In the genomic region with DNA sequence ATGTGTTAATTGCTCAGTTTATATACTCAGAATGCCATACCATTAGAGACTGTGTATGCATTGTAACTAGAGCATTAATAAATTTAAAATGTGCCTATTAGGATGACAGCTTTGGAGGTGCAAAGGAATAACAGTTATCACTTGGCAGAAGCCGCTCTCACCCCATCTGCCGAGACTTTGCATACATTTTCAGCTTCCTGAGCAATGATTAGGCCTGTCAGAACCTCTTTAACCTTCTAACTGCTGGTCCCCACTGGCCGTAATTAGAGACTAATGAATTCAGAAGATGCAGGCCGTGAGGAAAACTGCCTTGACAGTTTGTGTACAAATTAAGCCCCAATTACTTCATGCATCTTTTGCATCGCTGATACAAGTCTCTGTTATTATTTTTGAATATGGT, we compare ENCODE assay signal across 21 cellular contexts.
"Had no signal": no experiment of that assay in that cellular context is flagged by ENCODE, and none has a peak within 500 bp of the region (broad histone marks: within the 10 kb centered on the region; RNA-seq: fewer than 3 reads in every experiment).

No MANE protein-coding gene starts in this region.

- DNase-seq: activated B cell treated with CpG ODN at 0.5 μM for 24 hours; activated CD4-positive, alpha-beta T cell treated with anti-CD3 and anti-CD28 coated beads for 36 hours; activated CD4-positive, alpha-beta T cell treated with anti-CD3 and anti-CD28 coated beads, Interleukin-2, amount 50 U/mL, for 4 hours; activated CD8-positive, alpha-beta memory T cell treated with anti-CD3 and anti-CD28 coated beads for 24 hours; activated CD8-positive, alpha-beta memory T cell treated with anti-CD3 and anti-CD28 coated beads, Interleukin-2, amount 50 U/mL, for 4 hours; activated T-cell treated with anti-CD3 and anti-CD28 coated beads, Interleukin-2, amount 50 U/mL, for 24 hours; aorta; brain microvascular endothelial cell; heart left ventricle; left ventricle myocardium superior; mammary epithelial cell; natural killer cell; ovary; spleen; stimulated activated CD4-positive, alpha-beta T cell treated with anti-CD3 and anti-CD28 coated beads, Interleukin-4, amount 100 ng/mL, for 24 hours; stimulated activated naive CD8-positive, alpha-beta T cell treated with anti-CD3 and anti-CD28 coated beads, Interleukin-15, Interleukin-2, amounts not matched to agents 100 U/mL and 50 U/mL, for 24 hours had no signal

- H3K27ac ChIP-seq: brain microvascular endothelial cell, gastroesophageal sphincter, heart left ventricle, ovary, prostate gland, right atrium auricular region, spleen had no signal

- H3K4me3 ChIP-seq: gastroesophageal sphincter, heart left ventricle, ovary, prostate gland, right atrium auricular region, spleen had no signal

- H3K36me3 ChIP-seq: brain microvascular endothelial cell, gastroesophageal sphincter, heart left ventricle, ovary, prostate gland, right atrium auricular region, spleen had no signal

- H3K27me3 ChIP-seq: brain microvascular endothelial cell, gastroesophageal sphincter, ovary, right atrium auricular region, spleen had no signal

- ATAC-seq: activated CD4-positive, alpha-beta T cell treated with anti-CD3 and anti-CD28 coated beads for 36 hours; activated naive CD4-positive, alpha-beta T cell treated with anti-CD3 and anti-CD28 coated beads, Interleukin-2, amount 50 U/mL, for 72 hours; activated T-helper 17 cell treated with anti-CD3 and anti-CD28 coated beads, Interleukin-2, amount 50 U/mL, for 72 hours; gastroesophageal sphincter; heart left ventricle; left ventricle myocardium superior; natural killer cell; stimulated activated naive CD8-positive, alpha-beta T cell treated with anti-CD3 and anti-CD28 coated beads, Interleukin-15, Interleukin-2, amounts not matched to agents 100 U/mL and 50 U/mL, for 24 hours had no signal

- H3K9me3 ChIP-seq: ovary, prostate gland had no signal

- H3K4me1 ChIP-seq: gastroesophageal sphincter, heart left ventricle, prostate gland, right atrium auricular region, spleen had no signal
